In the genomic region with DNA sequence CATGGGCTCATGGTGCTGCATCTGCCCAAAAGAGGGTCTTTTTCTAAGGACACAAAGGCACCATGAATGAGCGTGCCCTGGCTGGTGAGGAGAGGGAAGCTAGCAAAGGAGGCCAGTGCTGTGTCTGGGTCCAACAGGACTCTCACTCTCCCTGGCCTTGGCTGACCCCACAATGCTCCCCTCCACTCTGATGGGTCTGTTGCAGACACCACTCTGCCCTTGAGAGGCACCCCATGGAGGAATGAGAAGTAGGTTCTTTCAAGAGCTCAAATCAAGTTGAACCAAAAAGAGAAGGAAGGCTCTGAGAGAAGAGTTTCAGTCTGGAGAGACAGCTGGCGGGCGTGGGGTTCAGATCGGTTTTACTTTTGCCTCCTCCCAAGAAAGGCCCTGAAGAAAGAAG, we compare ENCODE assay signal across 28 cellular contexts. TPM values are rescaled to one million over a fixed set of nuclear protein-coding genes. Genes with fewer than 3 reads are reported as not detected.
"Had no signal": no experiment of that assay in that cellular context is flagged by ENCODE, and none has a peak within 500 bp of the region (broad histone marks: within the 10 kb centered on the region; RNA-seq: fewer than 3 reads in every experiment).

No MANE protein-coding gene starts in this region.

- H3K4me3 Mint-ChIP-seq: activated naive CD4-positive, alpha-beta T cell treated with anti-CD3 and anti-CD28 coated beads, Interleukin-2, amount 50 U/mL, for 24 hours; activated T-helper 1 cell treated with anti-CD3 and anti-CD28 coated beads, Interleukin-12 subunit alpha, Interleukin-12 subunit beta, Interleukin-2, Interleukin-4 antibody, amounts not matched to agents 30 ng/mL and 10 ng/mL and 1 ng/mL, durations not matched to agents 14 hours and 24 hours and 36 hours; effector memory CD8-positive, alpha-beta T cell; mesothelial cell of epicardium; stimulated activated effector memory CD8-positive, alpha-beta T cell treated with anti-CD3 and anti-CD28 coated beads, Interleukin-12 subunit alpha, Interleukin-12 subunit beta, amount 100 ng/mL, for 72 hours; T-helper 2 cell treated with Interferon-gamma antibody and Interleukin-4, amounts not matched to agents 5 μg/mL and 100 μg/mL, for 36 hours had no signal

- H3K9me3 ChIP-seq: adrenal gland, ascending aorta, left lung, stomach, suprapubic skin, tibial nerve had no signal

- FAIRE-seq: endothelial cell of umbilical vein, kidney, small intestine, TTC549, urothelium cell line had no signal

- H3K36me3 Mint-ChIP-seq: activated naive CD4-positive, alpha-beta T cell treated with anti-CD3 and anti-CD28 coated beads, Interleukin-2, amount 50 U/mL, for 24 hours; mesothelial cell of epicardium; naive thymus-derived CD8-positive, alpha-beta T cell; stimulated activated effector memory CD8-positive, alpha-beta T cell treated with anti-CD3 and anti-CD28 coated beads, Interleukin-12 subunit alpha, Interleukin-12 subunit beta, amount 100 ng/mL, for 72 hours; T-cell had no signal

- DNase-seq: activated gamma-delta T cell treated with Interleukin-2 at 50 U/mL for 16 hours; activated T-cell treated with anti-CD3 and anti-CD28 coated beads for 4 hours; adrenal gland; central memory CD4-positive, alpha-beta T cell; effector memory CD8-positive, alpha-beta T cell; foreskin melanocyte; kidney; left lung; naive thymus-derived CD8-positive, alpha-beta T cell; small intestine; stimulated activated CD4-positive, alpha-beta T cell treated with anti-CD3 and anti-CD28 coated beads, Interleukin-2, amount 100 ng/mL, for 24 hours; stomach; T-cell had no signal

- ATAC-seq: effector memory CD8-positive, alpha-beta T cell; esophagus mucosa; left lung; naive thymus-derived CD8-positive, alpha-beta T cell; sciatic nerve; stimulated activated effector memory CD8-positive, alpha-beta T cell treated with anti-CD3 and anti-CD28 coated beads, Interleukin-12 subunit alpha, Interleukin-12 subunit beta, amount 100 ng/mL, for 72 hours; T-cell had no signal

- H3K9me3 Mint-ChIP-seq: activated naive CD4-positive, alpha-beta T cell treated with anti-CD3 and anti-CD28 coated beads, Interleukin-2, amount 50 U/mL, for 24 hours; activated T-helper 1 cell treated with anti-CD3 and anti-CD28 coated beads, Interleukin-12 subunit alpha, Interleukin-12 subunit beta, Interleukin-2, Interleukin-4 antibody, amounts not matched to agents 30 ng/mL and 10 ng/mL and 1 ng/mL, durations not matched to agents 14 hours and 24 hours and 36 hours; effector memory CD8-positive, alpha-beta T cell; mesothelial cell of epicardium; naive thymus-derived CD8-positive, alpha-beta T cell; stimulated activated effector memory CD8-positive, alpha-beta T cell treated with anti-CD3 and anti-CD28 coated beads, Interleukin-12 subunit alpha, Interleukin-12 subunit beta, amount 100 ng/mL, for 72 hours; T-cell; T-helper 2 cell treated with Interferon-gamma antibody and Interleukin-4, amounts not matched to agents 5 μg/mL and 100 μg/mL, for 36 hours had no signal

- H3K36me3 ChIP-seq: adrenal gland, ascending aorta, left lung, stomach, suprapubic skin, tibial nerve had no signal

- H3K4me3 ChIP-seq: adrenal gland, ascending aorta, left lung, lung, stomach, suprapubic skin, tibial nerve had no signal

- H3K27me3 Mint-ChIP-seq: effector memory CD8-positive, alpha-beta T cell; naive thymus-derived CD8-positive, alpha-beta T cell had no signal

- H3K27me3 ChIP-seq: adrenal gland, ascending aorta, left lung, stomach, suprapubic skin, tibial nerve had no signal

- H3K27ac ChIP-seq: adrenal gland, ascending aorta, left lung, stomach, suprapubic skin, tibial nerve had no signal

- H3K27ac Mint-ChIP-seq: activated naive CD4-positive, alpha-beta T cell treated with anti-CD3 and anti-CD28 coated beads, Interleukin-2, amount 50 U/mL, for 24 hours; activated T-helper 1 cell treated with anti-CD3 and anti-CD28 coated beads, Interleukin-12 subunit alpha, Interleukin-12 subunit beta, Interleukin-2, Interleukin-4 antibody, amounts not matched to agents 30 ng/mL and 10 ng/mL and 1 ng/mL, durations not matched to agents 14 hours and 24 hours and 36 hours; effector memory CD8-positive, alpha-beta T cell; mesothelial cell of epicardium; stimulated activated effector memory CD8-positive, alpha-beta T cell treated with anti-CD3 and anti-CD28 coated beads, Interleukin-12 subunit alpha, Interleukin-12 subunit beta, amount 100 ng/mL, for 72 hours; T-cell; T-helper 2 cell treated with Interferon-gamma antibody and Interleukin-4, amounts not matched to agents 5 μg/mL and 100 μg/mL, for 36 hours had no signal

RNA-seq across cellular contexts. Expression of a gene that starts 18.4 kb away (rescaled TPM):
- total RNA-seq: activated T-helper 1 cell treated with anti-CD3 and anti-CD28 coated beads, Interleukin-12 subunit alpha, Interleukin-12 subunit beta, Interleukin-2, Interleukin-4 antibody, amounts not matched to agents 30 ng/mL and 10 ng/mL and 1 ng/mL, durations not matched to agents 14 hours and 24 hours and 36 hours; adrenal gland; ascending aorta; dermis microvascular lymphatic vessel endothelial cell; endothelial cell of umbilical vein; esophagus mucosa; kidney; left lung; lung; mesothelial cell of epicardium; naive thymus-derived CD8-positive, alpha-beta T cell; sciatic nerve; stomach; suprapubic skin; T-cell; tibial nerve had no signal
- polyA plus RNA-seq: adrenal gland; endothelial cell of umbilical vein; lung; naive thymus-derived CD8-positive, alpha-beta T cell; small intestine; stomach had no signal
